8 cellular contexts compared by ENCODE assay signal in genomic region chr14:105087308-105087962, GRCh38. TPM values are rescaled to one million over a fixed set of nuclear protein-coding genes. Genes with fewer than 3 reads are reported as not detected.
DNase-seq lines count a peak whose midpoint lies in the region; ATAC-seq and TF ChIP-seq lines count a peak whose summit lies in the region.

No MANE protein-coding gene starts in this region.

- no peak overlapping the region for H3K4me3 Mint-ChIP-seq in endothelial cell (ENCODE audit: unreplicated experiment)

- no peaks in the 10 kb centered on the region for H3K27me3 ChIP-seq in right atrium auricular region

- peaks cover 8% of the 10 kb centered on the region for H3K4me1 Mint-ChIP-seq in endothelial cell (ENCODE audit: unreplicated experiment)

- peak overlapping the region; percentile 51 to 54 for H3K27ac ChIP-seq in right atrium auricular region

- no peaks in the 10 kb centered on the region for H3K36me3 ChIP-seq in right atrium auricular region

- no peaks in the 10 kb centered on the region for H3K36me3 Mint-ChIP-seq in activated naive CD4-positive, alpha-beta T cell treated with anti-CD3 and anti-CD28 coated beads, Interleukin-2, amount 50 U/mL, for 72 hours
- H3K36me3 Mint-ChIP-seq in endothelial cell (ENCODE audit: low read depth, unreplicated experiment) = no peaks in the 10 kb centered on the region

- peaks cover 0 to 51% of the 10 kb centered on the region in 2 donors for H3K4me1 ChIP-seq in right atrium auricular region

- H3K9me3 Mint-ChIP-seq in activated naive CD4-positive, alpha-beta T cell treated with anti-CD3 and anti-CD28 coated beads, Interleukin-2, amount 50 U/mL, for 72 hours = no peaks in the 10 kb centered on the region
- H3K9me3 Mint-ChIP-seq in endothelial cell (ENCODE audit: unreplicated experiment) = no peaks in the 10 kb centered on the region

- H3K4me3 ChIP-seq in GM12875 (ENCODE audit: low read depth, low read length) (peak overlapping the region; percentile 76), right atrium auricular region (peak overlapping the region; percentile 31 to 56), retinal pigment epithelial cell (ENCODE audit: low read length) (peak overlapping the region; percentile 51)

- peak overlapping the region in 1 of 2 donors; percentile 78 for H3K27ac Mint-ChIP-seq in activated naive CD4-positive, alpha-beta T cell treated with anti-CD3 and anti-CD28 coated beads, Interleukin-2, amount 50 U/mL, for 72 hours
- no peak overlapping the region for H3K27ac Mint-ChIP-seq in endothelial cell (ENCODE audit: unreplicated experiment)

- H3K27me3 Mint-ChIP-seq in endothelial cell (ENCODE audit: unreplicated experiment) = peaks cover 17% of the 10 kb centered on the region

- no peak for TF ChIP-seq CTCF in GM12875 (IDR thresholded peaks at IDR 0.05; ENCODE audit: borderline replicate concordance, insufficient read depth, low read depth, low read length)
- no peak for TF ChIP-seq CTCF in right atrium auricular region (IDR thresholded peaks at IDR 0.05)
- TF ChIP-seq CTCF in retinal pigment epithelial cell (conservative IDR thresholded peaks at IDR 0.05; ENCODE audit: low read depth, low read length) = no peak
- no peak for TF ChIP-seq CTCF in endothelial cell (IDR thresholded peaks at IDR 0.05; ENCODE audit: unreplicated experiment)

- peak; percentile 12 to 19 for ATAC-seq in activated naive CD4-positive, alpha-beta T cell treated with anti-CD3 and anti-CD28 coated beads, Interleukin-2, amount 50 U/mL, for 72 hours
- ATAC-seq in HG02970 (IDR thresholded peaks at IDR 0.05; ENCODE audit: low FRiP score, unreplicated experiment) = no peak
- ATAC-seq in HG02623 (IDR thresholded peaks at IDR 0.05; ENCODE audit: unreplicated experiment) = no peak

- DNase-seq in HK-2 (ENCODE audit: unreplicated experiment) = peak; percentile 86
- no peak for DNase-seq in activated naive CD4-positive, alpha-beta T cell treated with anti-CD3 and anti-CD28 coated beads, Interleukin-2, amount 50 U/mL, for 72 hours (ENCODE audit: low spot score in 2 of 2)
- no peak for DNase-seq in right atrium auricular region (ENCODE audit: low spot score)
- DNase-seq in retinal pigment epithelial cell (ENCODE audit: low read depth) = no peak
- no peak for DNase-seq in endothelial cell (ENCODE audit: low spot score)

- no peaks in the 10 kb centered on the region for H3K9me3 ChIP-seq in right atrium auricular region

RNA-seq across cellular contexts. Expression of gene GPR132, which starts 22.2 kb away (rescaled TPM):
- 10 to 100 TPM; 24.9 to 32.6 TPM for total RNA-seq in activated naive CD4-positive, alpha-beta T cell treated with anti-CD3 and anti-CD28 coated beads, Interleukin-2, amount 50 U/mL, for 72 hours
- total RNA-seq in right atrium auricular region (1 to 10 TPM in 1 of 2 donors, under 1 TPM in 1; 0.67 to 1.2 TPM), endothelial cell (ENCODE audit: unreplicated experiment) (not detected)

Comparison
In these comparisons a context has a peak if more than half of its experiments do, and no peak if none do; other contexts are left out.
1. ATAC-seq: peak in activated naive CD4-positive, alpha-beta T cell treated with anti-CD3 and anti-CD28 coated beads, Interleukin-2, amount 50 U/mL, for 72 hours (2 of 2); none in HG02970 (single experiment) and HG02623 (single experiment).
2. RNA of gene GPR132, which starts 22.2 kb away (total RNA-seq): 24.9 to 32.6 TPM in activated naive CD4-positive, alpha-beta T cell treated with anti-CD3 and anti-CD28 coated beads, Interleukin-2, amount 50 U/mL, for 72 hours; 0.67 to 1.2 TPM in right atrium auricular region and not detected in endothelial cell (single experiment); every median in the first group is over 10 times any median in the second.
3. Peak in every context shown above with its lines, with median percentiles within 50 percentile points of each other: H3K4me3 ChIP-seq.